ENCODE assay signal across 16 cellular contexts in genomic region chr17:57975044-57975443, GRCh38. TPM values are rescaled to one million over a fixed set of nuclear protein-coding genes. Genes with fewer than 3 reads are reported as not detected.
A peak's percentile ranks its signal among the peaks of the same experiment; 100 is the strongest.
DNase-seq lines count a peak whose midpoint lies in the region; ATAC-seq and TF ChIP-seq lines count a peak whose summit lies in the region.
"Had no signal": no experiment of that assay in that cellular context is flagged by ENCODE, and none has a peak within 500 bp of the region (broad histone marks: within the 10 kb centered on the region; RNA-seq: fewer than 3 reads in every experiment).

No MANE protein-coding gene starts in this region.

- H3K27ac ChIP-seq in neutrophil: peak overlapping the region; percentile 30
- H3K27ac ChIP-seq: SJSA1 had no signal

- H3K4me1 ChIP-seq in neutrophil (ENCODE audit: control insufficient read depth in 1 of 2, insufficient read depth in 1 of 2, low read depth in 1 of 2, low read length in 1 of 2): no peaks in the 10 kb centered on the region

- ATAC-seq in Right ventricle myocardium inferior (peak; percentile 63), HG02938 (IDR thresholded peaks at IDR 0.05; ENCODE audit: unreplicated experiment) (no peak)
- ATAC-seq: naive thymus-derived CD8-positive, alpha-beta T cell had no signal

- peaks cover 28% of the 10 kb centered on the region for H3K4me1 Mint-ChIP-seq in type B pancreatic cell (ENCODE audit: unreplicated experiment)
- H3K4me1 Mint-ChIP-seq in activated CD4-positive, alpha-beta T cell treated with anti-CD3 and anti-CD28 coated beads, Interleukin-2, amount 10 ng/mL, durations not matched to agents 24 days and 14 days: no peaks in the 10 kb centered on the region
- H3K4me1 Mint-ChIP-seq: activated B cell treated with CpG ODN at 0.5 μM for 24 hours had no signal

- H3K36me3 Mint-ChIP-seq in type B pancreatic cell: peaks cover 39% of the 10 kb centered on the region
- peaks cover 50% of the 10 kb centered on the region for H3K36me3 Mint-ChIP-seq in activated CD4-positive, alpha-beta T cell treated with anti-CD3 and anti-CD28 coated beads, Interleukin-2, amount 10 ng/mL, durations not matched to agents 24 days and 14 days (ENCODE audit: low read depth)

- no peak overlapping the region for H3K4me3 Mint-ChIP-seq in type B pancreatic cell
- no peak overlapping the region for H3K4me3 Mint-ChIP-seq in activated CD4-positive, alpha-beta T cell treated with anti-CD3 and anti-CD28 coated beads, Interleukin-2, amount 10 ng/mL, durations not matched to agents 24 days and 14 days
- H3K4me3 Mint-ChIP-seq: activated B cell treated with CpG ODN at 0.5 μM for 24 hours; activated naive CD8-positive, alpha-beta T cell treated with anti-CD3 and anti-CD28 coated beads for 36 hours; naive thymus-derived CD8-positive, alpha-beta T cell had no signal

- intact Hi-C loops in Right ventricle myocardium inferior (cut with DNase I): no loop called here
- intact Hi-C loops in cardiac septum (cut with DNase I): no loop called here
- intact Hi-C loops in activated CD4-positive, alpha-beta T cell treated with anti-CD3 and anti-CD28 coated beads, Interleukin-2, amount 10 ng/mL, durations not matched to agents 24 days and 14 days (cut with micrococcal nuclease): no loop called here

- no peak overlapping the region for H3K27ac Mint-ChIP-seq in type B pancreatic cell
- H3K27ac Mint-ChIP-seq in activated CD4-positive, alpha-beta T cell treated with anti-CD3 and anti-CD28 coated beads, Interleukin-2, amount 10 ng/mL, durations not matched to agents 24 days and 14 days: no peak overlapping the region
- H3K27ac Mint-ChIP-seq: activated B cell treated with CpG ODN at 0.5 μM for 24 hours; activated naive CD8-positive, alpha-beta T cell treated with anti-CD3 and anti-CD28 coated beads for 36 hours had no signal

- peaks cover 86% of the 10 kb centered on the region for H3K36me3 ChIP-seq in neutrophil

- H3K9me3 ChIP-seq in neutrophil: no peaks in the 10 kb centered on the region
- H3K9me3 ChIP-seq: SJSA1 had no signal

- no peak overlapping the region for H3K4me3 ChIP-seq in fibroblast of villous mesenchyme (ENCODE audit: low read depth, low read length)
- H3K4me3 ChIP-seq in neutrophil (ENCODE audit: low read depth in 1 of 2, low read length in 1 of 2): no peak overlapping the region
- H3K4me3 ChIP-seq: SJSA1 had no signal

- no peak for TF ChIP-seq CTCF in fibroblast of villous mesenchyme (IDR thresholded peaks at IDR 0.05; ENCODE audit: insufficient read depth, low read depth, low read length)
- no peak for TF ChIP-seq CTCF in neutrophil (IDR thresholded peaks at IDR 0.05)
- TF ChIP-seq CTCF in type B pancreatic cell (conservative IDR thresholded peaks at IDR 0.05): no peak

- no peaks in the 10 kb centered on the region for H3K9me3 Mint-ChIP-seq in type B pancreatic cell
- no peaks in the 10 kb centered on the region for H3K9me3 Mint-ChIP-seq in activated CD4-positive, alpha-beta T cell treated with anti-CD3 and anti-CD28 coated beads, Interleukin-2, amount 10 ng/mL, durations not matched to agents 24 days and 14 days
- H3K9me3 Mint-ChIP-seq: activated B cell treated with CpG ODN at 0.5 μM for 24 hours; activated naive CD8-positive, alpha-beta T cell treated with anti-CD3 and anti-CD28 coated beads for 36 hours; naive thymus-derived CD8-positive, alpha-beta T cell had no signal

- no peak for DNase-seq in Right ventricle myocardium inferior (ENCODE audit: missing footprints)
- no peak for DNase-seq in cardiac septum (ENCODE audit: low spot score)
- DNase-seq in fibroblast of villous mesenchyme (ENCODE audit: low read depth): peak; percentile 75
- DNase-seq in type B pancreatic cell (ENCODE audit: extremely low spot score, unreplicated experiment): no peak
- no peak for DNase-seq in activated CD4-positive, alpha-beta T cell treated with anti-CD3 and anti-CD28 coated beads, Interleukin-2, amount 10 ng/mL, durations not matched to agents 24 days and 14 days
- DNase-seq in stimulated activated CD4-positive, alpha-beta T cell treated with anti-CD3 and anti-CD28 coated beads, Interleukin-2, amount 100 ng/mL, for 48 hours: no peak
- DNase-seq: activated B cell treated with CpG ODN at 0.5 μM for 24 hours; activated CD8-positive, alpha-beta memory T cell treated with anti-CD3 and anti-CD28 coated beads, Interleukin-2, amount 50 U/mL, for 4 hours; activated naive CD8-positive, alpha-beta T cell treated with anti-CD3 and anti-CD28 coated beads for 36 hours; H7; kidney; naive thymus-derived CD8-positive, alpha-beta T cell; NCI-H2029 treated with DMSO at 0.1 percent for 48 hours had no signal

- no peaks in the 10 kb centered on the region for H3K27me3 Mint-ChIP-seq in type B pancreatic cell
- H3K27me3 Mint-ChIP-seq in activated CD4-positive, alpha-beta T cell treated with anti-CD3 and anti-CD28 coated beads, Interleukin-2, amount 10 ng/mL, durations not matched to agents 24 days and 14 days: no peaks in the 10 kb centered on the region
- H3K27me3 Mint-ChIP-seq: activated B cell treated with CpG ODN at 0.5 μM for 24 hours; activated naive CD8-positive, alpha-beta T cell treated with anti-CD3 and anti-CD28 coated beads for 36 hours; naive thymus-derived CD8-positive, alpha-beta T cell had no signal

- H3K27me3 ChIP-seq in neutrophil: no peaks in the 10 kb centered on the region
- H3K27me3 ChIP-seq: SJSA1 had no signal

RNA-seq across cellular contexts. Expression of gene VEZF1, which starts 13.0 kb away (rescaled TPM):
- total RNA-seq in Right ventricle myocardium inferior: 74.2 TPM
- total RNA-seq in cardiac septum: 55.3 TPM
- 40.3 and 51.8 TPM in 2 replicates for total RNA-seq in fibroblast of villous mesenchyme
- total RNA-seq in type B pancreatic cell (ENCODE audit: low replicate concordance): 53.3 and 73.2 TPM in 2 replicates
- total RNA-seq in activated CD4-positive, alpha-beta T cell treated with anti-CD3 and anti-CD28 coated beads, Interleukin-2, amount 10 ng/mL, durations not matched to agents 24 days and 14 days: 35.4 and 37.3 TPM in 2 replicates

RNA-seq across cellular contexts. Expression of gene CUEDC1, which starts 19.8 kb away (rescaled TPM):
- 49.1 TPM for total RNA-seq in Right ventricle myocardium inferior
- 46.6 TPM for total RNA-seq in cardiac septum
- total RNA-seq in fibroblast of villous mesenchyme: 21.6 and 22.9 TPM in 2 replicates
- total RNA-seq in type B pancreatic cell (ENCODE audit: low replicate concordance): 29.8 and 31.3 TPM in 2 replicates
- total RNA-seq in activated CD4-positive, alpha-beta T cell treated with anti-CD3 and anti-CD28 coated beads, Interleukin-2, amount 10 ng/mL, durations not matched to agents 24 days and 14 days: 0.50 and 0.58 TPM in 2 replicates
- total RNA-seq: activated B cell treated with CpG ODN at 0.5 μM for 24 hours had no signal

RNA-seq across cellular contexts. Expression of gene SRSF1, which starts 32.0 kb away (rescaled TPM):
- total RNA-seq in Right ventricle myocardium inferior (92.8 TPM), cardiac septum (105 TPM), fibroblast of villous mesenchyme (330 and 434 TPM in 2 replicates), type B pancreatic cell (ENCODE audit: low replicate concordance) (200 and 306 TPM in 2 replicates)
- 510 and 515 TPM in 2 replicates for total RNA-seq in activated CD4-positive, alpha-beta T cell treated with anti-CD3 and anti-CD28 coated beads, Interleukin-2, amount 10 ng/mL, durations not matched to agents 24 days and 14 days

Comparison
In these comparisons a context has a peak if more than half of its experiments do, and no peak if none do; other contexts are left out.
1. RNA of gene CUEDC1, which starts 19.8 kb away (total RNA-seq): 49.1 TPM in Right ventricle myocardium inferior (single experiment), 46.6 TPM in cardiac septum (single experiment), 29.8 to 31.3 TPM in type B pancreatic cell and 21.6 to 22.9 TPM in fibroblast of villous mesenchyme; 0.50 to 0.58 TPM in activated CD4-positive, alpha-beta T cell treated with anti-CD3 and anti-CD28 coated beads, Interleukin-2, amount 10 ng/mL, durations not matched to agents 24 days and 14 days; every median in the first group is over 10 times any median in the second.